Comparison of ENCODE assay signal across 1 cellular context in the genomic region with DNA sequence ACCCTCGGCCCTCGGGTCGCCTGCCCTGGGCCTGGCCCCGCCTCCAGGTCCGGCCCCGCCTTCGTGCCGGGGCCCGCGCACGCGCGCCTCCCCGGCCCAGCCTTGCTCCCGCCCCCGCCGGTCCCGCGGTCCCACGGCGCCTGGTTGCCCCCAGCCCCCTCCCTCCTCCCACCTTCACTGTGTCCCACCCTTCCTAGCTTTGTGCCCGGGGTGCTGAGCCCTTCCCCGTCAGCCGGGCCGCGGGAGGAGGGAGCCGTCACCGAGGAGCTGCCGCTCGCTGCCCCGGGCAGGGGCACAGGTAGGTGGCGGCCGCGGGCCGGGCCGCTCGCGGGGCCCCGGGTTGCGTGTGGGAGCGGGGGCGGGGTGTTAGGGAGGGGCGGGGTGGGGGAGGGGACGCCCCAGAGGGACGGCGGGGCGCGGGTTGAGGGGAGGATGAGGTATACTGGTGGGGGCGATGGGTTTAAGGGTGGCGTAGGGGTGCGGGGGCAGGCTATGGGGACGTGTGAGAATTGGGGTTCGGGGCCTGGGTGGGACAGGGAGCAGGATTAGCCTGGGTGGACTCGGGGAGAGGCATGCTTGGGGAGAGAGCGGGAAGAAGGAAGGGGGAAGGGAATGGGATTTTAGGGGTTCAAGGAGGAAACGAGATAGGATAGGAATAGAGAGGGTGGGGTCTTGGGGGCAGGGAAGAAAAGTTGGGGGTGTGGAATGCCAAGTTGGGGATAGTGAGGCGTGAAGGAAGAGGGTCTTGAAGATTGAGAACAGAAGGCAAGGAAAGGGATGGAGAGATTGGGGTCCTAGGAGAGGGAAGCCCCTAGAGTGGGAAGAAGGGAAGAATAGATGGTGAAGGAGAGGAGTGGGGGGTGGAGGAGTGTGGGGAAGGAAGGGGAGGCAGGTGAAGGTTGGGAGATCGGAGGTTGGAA.
TF ChIP-seq lines count a peak whose summit lies in the region.

A gene with protein sequence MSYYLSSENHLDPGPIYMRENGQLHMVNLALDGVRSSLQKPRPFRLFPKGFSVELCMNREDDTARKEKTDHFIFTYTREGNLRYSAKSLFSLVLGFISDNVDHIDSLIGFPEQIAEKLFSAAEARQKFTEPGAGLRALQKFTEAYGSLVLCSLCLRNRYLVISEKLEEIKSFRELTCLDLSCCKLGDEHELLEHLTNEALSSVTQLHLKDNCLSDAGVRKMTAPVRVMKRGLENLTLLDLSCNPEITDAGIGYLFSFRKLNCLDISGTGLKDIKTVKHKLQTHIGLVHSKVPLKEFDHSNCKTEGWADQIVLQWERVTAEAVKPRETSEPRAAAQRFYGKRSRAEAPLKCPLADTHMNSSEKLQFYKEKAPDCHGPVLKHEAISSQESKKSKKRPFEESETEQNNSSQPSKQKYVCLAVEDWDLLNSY (plus strand): TSS at position 99 of the 920 bp plus-strand sequence. CDS start 5,650 bp downstream, outside the sequence.

TF ChIP-seq in HepG2, 621 proteins besides CTCF, POLR2A, EP300 and RAD21 (continued from another document and continues in another):
- TF ChIP-seq, protein P1, sequence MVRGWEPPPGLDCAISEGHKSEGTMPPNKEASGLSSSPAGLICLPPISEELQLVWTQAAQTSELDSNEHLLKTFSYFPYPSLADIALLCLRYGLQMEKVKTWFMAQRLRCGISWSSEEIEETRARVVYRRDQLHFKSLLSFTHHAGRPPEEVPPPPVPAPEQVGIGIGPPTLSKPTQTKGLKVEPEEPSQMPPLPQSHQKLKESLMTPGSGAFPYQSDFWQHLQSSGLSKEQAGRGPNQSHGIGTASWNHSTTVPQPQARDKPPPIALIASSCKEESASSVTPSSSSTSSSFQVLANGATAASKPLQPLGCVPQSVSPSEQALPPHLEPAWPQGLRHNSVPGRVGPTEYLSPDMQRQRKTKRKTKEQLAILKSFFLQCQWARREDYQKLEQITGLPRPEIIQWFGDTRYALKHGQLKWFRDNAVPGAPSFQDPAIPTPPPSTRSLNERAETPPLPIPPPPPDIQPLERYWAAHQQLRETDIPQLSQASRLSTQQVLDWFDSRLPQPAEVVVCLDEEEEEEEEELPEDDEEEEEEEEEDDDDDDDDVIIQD (CRISPR knock-in tag; IDR thresholded peaks at IDR 0.05; ENCODE audit: low read depth) = no peak
- TF ChIP-seq, protein P2, sequence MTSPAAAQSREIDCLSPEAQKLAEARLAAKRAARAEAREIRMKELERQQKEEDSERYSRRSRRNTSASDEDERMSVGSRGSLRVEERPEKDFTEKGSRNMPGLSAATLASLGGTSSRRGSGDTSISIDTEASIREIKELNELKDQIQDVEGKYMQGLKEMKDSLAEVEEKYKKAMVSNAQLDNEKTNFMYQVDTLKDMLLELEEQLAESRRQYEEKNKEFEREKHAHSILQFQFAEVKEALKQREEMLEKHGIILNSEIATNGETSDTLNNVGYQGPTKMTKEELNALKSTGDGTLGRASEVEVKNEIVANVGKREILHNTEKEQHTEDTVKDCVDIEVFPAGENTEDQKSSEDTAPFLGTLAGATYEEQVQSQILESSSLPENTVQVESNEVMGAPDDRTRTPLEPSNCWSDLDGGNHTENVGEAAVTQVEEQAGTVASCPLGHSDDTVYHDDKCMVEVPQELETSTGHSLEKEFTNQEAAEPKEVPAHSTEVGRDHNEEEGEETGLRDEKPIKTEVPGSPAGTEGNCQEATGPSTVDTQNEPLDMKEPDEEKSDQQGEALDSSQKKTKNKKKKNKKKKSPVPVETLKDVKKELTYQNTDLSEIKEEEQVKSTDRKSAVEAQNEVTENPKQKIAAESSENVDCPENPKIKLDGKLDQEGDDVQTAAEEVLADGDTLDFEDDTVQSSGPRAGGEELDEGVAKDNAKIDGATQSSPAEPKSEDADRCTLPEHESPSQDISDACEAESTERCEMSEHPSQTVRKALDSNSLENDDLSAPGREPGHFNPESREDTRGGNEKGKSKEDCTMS (CRISPR knock-in tag; conservative IDR thresholded peaks at IDR 0.05) = no peak
- no peak; the same call in 2 of the 3 replicates for TF ChIP-seq MXI1 (IDR thresholded peaks at IDR 0.05; ENCODE audit: borderline replicate concordance, low read depth, low read length)
- TF ChIP-seq ZBTB38 (CRISPR knock-in tag; IDR thresholded peaks at IDR 0.05) = 0 out of 2 replicates have a peak, but pooled peaks have one; percentile 19
- TF ChIP-seq ZNF777 (CRISPR knock-in tag; IDR thresholded peaks at IDR 0.05) = no peak
- no peak for TF ChIP-seq ZBTB3 (CRISPR knock-in tag; IDR thresholded peaks at IDR 0.05; ENCODE audit: borderline replicate concordance, low read depth)
- no peak for TF ChIP-seq FOSL2 (CRISPR knock-in tag; IDR thresholded peaks at IDR 0.05)
- TF ChIP-seq DR1 (CRISPR knock-in tag; IDR thresholded peaks at IDR 0.05) = no peak
- TF ChIP-seq, protein P3, sequence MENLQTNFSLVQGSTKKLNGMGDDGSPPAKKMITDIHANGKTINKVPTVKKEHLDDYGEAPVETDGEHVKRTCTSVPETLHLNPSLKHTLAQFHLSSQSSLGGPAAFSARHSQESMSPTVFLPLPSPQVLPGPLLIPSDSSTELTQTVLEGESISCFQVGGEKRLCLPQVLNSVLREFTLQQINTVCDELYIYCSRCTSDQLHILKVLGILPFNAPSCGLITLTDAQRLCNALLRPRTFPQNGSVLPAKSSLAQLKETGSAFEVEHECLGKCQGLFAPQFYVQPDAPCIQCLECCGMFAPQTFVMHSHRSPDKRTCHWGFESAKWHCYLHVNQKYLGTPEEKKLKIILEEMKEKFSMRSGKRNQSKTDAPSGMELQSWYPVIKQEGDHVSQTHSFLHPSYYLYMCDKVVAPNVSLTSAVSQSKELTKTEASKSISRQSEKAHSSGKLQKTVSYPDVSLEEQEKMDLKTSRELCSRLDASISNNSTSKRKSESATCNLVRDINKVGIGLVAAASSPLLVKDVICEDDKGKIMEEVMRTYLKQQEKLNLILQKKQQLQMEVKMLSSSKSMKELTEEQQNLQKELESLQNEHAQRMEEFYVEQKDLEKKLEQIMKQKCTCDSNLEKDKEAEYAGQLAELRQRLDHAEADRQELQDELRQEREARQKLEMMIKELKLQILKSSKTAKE (CRISPR knock-in tag; IDR thresholded peaks at IDR 0.05; ENCODE audit: borderline replicate concordance) = no peak
- TF ChIP-seq, protein P4, sequence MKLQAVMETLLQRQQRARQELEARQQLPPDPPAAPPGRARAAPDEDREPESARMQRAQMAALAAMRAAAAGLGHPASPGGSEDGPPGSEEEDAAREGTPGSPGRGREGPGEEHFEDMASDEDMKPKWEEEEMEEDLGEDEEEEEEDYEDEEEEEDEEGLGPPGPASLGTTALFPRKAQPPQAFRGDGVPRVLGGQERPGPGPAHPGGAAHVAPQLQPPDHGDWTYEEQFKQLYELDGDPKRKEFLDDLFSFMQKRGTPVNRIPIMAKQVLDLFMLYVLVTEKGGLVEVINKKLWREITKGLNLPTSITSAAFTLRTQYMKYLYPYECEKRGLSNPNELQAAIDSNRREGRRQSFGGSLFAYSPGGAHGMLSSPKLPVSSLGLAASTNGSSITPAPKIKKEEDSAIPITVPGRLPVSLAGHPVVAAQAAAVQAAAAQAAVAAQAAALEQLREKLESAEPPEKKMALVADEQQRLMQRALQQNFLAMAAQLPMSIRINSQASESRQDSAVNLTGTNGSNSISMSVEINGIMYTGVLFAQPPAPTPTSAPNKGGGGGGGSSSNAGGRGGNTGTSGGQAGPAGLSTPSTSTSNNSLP (IDR thresholded peaks at IDR 0.05; ENCODE audit: low read depth, low read length) = no peak
- TF ChIP-seq ZNF766 (CRISPR knock-in tag; IDR thresholded peaks at IDR 0.05; ENCODE audit: borderline replicate concordance) = peak; percentile 7; the same call in 1 of the 2 replicates
- TF ChIP-seq ZNF644 (CRISPR knock-in tag; IDR thresholded peaks at IDR 0.05; ENCODE audit: low read depth) = no peak
- no peak for TF ChIP-seq IRF2 (CRISPR knock-in tag; IDR thresholded peaks at IDR 0.05)
- TF ChIP-seq GZF1 (CRISPR knock-in tag; IDR thresholded peaks at IDR 0.05) = no peak
- TF ChIP-seq, protein P5, sequence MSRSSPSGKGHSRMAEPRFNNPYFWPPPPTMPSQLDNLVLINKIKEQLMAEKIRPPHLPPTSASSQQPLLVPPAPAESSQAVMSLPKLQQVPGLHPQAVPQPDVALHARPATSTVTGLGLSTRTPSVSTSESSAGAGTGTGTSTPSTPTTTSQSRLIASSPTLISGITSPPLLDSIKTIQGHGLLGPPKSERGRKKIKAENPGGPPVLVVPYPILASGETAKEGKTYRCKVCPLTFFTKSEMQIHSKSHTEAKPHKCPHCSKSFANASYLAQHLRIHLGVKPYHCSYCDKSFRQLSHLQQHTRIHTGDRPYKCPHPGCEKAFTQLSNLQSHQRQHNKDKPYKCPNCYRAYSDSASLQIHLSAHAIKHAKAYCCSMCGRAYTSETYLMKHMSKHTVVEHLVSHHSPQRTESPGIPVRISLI (CRISPR knock-in tag; IDR thresholded peaks at IDR 0.05; ENCODE audit: borderline replicate concordance) = no peak
- no peak for TF ChIP-seq ZNF24 (IDR thresholded peaks at IDR 0.05)
- TF ChIP-seq WIZ (CRISPR knock-in tag; IDR thresholded peaks at IDR 0.05) = no peak
- TF ChIP-seq CBX2 (IDR thresholded peaks at IDR 0.05; ENCODE audit: low read depth, low read length) = no peak
- TF ChIP-seq CBX2 (CRISPR knock-in tag; IDR thresholded peaks at IDR 0.05; ENCODE audit: low read depth) = no peak
- no peak for TF ChIP-seq ZNF792 (CRISPR knock-in tag; IDR thresholded peaks at IDR 0.05)
- TF ChIP-seq ZNF343 (CRISPR knock-in tag; IDR thresholded peaks at IDR 0.05) = 0 out of 2 replicates have a peak, but pooled peaks have one; percentile 65
- no peak for TF ChIP-seq ZNF678 (CRISPR knock-in tag; IDR thresholded peaks at IDR 0.05)
- TF ChIP-seq ZNF629 (CRISPR knock-in tag; conservative IDR thresholded peaks at IDR 0.05) = no peak
- no peak for TF ChIP-seq MAF1 (CRISPR knock-in tag; IDR thresholded peaks at IDR 0.05; ENCODE audit: borderline replicate concordance)
- TF ChIP-seq AGO2 (optimal IDR thresholded peaks at IDR 0.05; ENCODE audit: low read depth, low read length) = no peak
- TF ChIP-seq, protein P6, sequence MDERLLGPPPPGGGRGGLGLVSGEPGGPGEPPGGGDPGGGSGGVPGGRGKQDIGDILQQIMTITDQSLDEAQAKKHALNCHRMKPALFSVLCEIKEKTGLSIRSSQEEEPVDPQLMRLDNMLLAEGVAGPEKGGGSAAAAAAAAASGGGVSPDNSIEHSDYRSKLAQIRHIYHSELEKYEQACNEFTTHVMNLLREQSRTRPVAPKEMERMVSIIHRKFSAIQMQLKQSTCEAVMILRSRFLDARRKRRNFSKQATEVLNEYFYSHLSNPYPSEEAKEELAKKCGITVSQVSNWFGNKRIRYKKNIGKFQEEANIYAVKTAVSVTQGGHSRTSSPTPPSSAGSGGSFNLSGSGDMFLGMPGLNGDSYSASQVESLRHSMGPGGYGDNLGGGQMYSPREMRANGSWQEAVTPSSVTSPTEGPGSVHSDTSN (CRISPR knock-in tag; IDR thresholded peaks at IDR 0.05) = no peak
- TF ChIP-seq, protein P7, sequence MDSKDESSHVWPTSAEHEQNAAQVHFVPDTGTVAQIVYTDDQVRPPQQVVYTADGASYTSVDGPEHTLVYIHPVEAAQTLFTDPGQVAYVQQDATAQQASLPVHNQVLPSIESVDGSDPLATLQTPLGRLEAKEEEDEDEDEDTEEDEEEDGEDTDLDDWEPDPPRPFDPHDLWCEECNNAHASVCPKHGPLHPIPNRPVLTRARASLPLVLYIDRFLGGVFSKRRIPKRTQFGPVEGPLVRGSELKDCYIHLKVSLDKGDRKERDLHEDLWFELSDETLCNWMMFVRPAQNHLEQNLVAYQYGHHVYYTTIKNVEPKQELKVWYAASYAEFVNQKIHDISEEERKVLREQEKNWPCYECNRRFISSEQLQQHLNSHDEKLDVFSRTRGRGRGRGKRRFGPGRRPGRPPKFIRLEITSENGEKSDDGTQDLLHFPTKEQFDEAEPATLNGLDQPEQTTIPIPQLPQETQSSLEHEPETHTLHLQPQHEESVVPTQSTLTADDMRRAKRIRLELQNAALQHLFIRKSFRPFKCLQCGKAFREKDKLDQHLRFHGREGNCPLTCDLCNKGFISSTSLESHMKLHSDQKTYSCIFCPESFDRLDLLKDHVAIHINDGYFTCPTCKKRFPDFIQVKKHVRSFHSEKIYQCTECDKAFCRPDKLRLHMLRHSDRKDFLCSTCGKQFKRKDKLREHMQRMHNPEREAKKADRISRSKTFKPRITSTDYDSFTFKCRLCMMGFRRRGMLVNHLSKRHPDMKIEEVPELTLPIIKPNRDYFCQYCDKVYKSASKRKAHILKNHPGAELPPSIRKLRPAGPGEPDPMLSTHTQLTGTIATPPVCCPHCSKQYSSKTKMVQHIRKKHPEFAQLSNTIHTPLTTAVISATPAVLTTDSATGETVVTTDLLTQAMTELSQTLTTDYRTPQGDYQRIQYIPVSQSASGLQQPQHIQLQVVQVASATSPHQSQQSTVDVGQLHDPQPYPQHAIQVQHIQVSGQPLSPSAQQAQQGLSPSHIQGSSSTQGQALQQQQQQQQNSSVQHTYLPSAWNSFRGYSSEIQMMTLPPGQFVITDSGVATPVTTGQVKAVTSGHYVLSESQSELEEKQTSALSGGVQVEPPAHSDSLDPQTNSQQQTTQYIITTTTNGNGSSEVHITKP (CRISPR knock-in tag; IDR thresholded peaks at IDR 0.05; ENCODE audit: low read depth) = no peak
- TF ChIP-seq ZNF83 (CRISPR knock-in tag; IDR thresholded peaks at IDR 0.05; ENCODE audit: borderline replicate concordance) = no peak
- TF ChIP-seq, protein P8, sequence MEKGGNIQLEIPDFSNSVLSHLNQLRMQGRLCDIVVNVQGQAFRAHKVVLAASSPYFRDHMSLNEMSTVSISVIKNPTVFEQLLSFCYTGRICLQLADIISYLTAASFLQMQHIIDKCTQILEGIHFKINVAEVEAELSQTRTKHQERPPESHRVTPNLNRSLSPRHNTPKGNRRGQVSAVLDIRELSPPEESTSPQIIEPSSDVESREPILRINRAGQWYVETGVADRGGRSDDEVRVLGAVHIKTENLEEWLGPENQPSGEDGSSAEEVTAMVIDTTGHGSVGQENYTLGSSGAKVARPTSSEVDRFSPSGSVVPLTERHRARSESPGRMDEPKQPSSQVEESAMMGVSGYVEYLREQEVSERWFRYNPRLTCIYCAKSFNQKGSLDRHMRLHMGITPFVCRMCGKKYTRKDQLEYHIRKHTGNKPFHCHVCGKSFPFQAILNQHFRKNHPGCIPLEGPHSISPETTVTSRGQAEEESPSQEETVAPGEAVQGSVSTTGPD (CRISPR knock-in tag; IDR thresholded peaks at IDR 0.05) = no peak
- TF ChIP-seq ARHGAP35 (CRISPR knock-in tag; IDR thresholded peaks at IDR 0.05; ENCODE audit: borderline replicate concordance) = no peak
- TF ChIP-seq, protein P9, sequence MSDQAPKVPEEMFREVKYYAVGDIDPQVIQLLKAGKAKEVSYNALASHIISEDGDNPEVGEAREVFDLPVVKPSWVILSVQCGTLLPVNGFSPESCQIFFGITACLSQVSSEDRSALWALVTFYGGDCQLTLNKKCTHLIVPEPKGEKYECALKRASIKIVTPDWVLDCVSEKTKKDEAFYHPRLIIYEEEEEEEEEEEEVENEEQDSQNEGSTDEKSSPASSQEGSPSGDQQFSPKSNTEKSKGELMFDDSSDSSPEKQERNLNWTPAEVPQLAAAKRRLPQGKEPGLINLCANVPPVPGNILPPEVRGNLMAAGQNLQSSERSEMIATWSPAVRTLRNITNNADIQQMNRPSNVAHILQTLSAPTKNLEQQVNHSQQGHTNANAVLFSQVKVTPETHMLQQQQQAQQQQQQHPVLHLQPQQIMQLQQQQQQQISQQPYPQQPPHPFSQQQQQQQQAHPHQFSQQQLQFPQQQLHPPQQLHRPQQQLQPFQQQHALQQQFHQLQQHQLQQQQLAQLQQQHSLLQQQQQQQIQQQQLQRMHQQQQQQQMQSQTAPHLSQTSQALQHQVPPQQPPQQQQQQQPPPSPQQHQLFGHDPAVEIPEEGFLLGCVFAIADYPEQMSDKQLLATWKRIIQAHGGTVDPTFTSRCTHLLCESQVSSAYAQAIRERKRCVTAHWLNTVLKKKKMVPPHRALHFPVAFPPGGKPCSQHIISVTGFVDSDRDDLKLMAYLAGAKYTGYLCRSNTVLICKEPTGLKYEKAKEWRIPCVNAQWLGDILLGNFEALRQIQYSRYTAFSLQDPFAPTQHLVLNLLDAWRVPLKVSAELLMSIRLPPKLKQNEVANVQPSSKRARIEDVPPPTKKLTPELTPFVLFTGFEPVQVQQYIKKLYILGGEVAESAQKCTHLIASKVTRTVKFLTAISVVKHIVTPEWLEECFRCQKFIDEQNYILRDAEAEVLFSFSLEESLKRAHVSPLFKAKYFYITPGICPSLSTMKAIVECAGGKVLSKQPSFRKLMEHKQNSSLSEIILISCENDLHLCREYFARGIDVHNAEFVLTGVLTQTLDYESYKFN (CRISPR knock-in tag; conservative IDR thresholded peaks at IDR 0.05) = 0 out of 2 replicates have a peak, but pooled peaks have one; percentile 23
